13 cellular contexts compared by ENCODE assay signal in genomic region chr17:59151591-59151990, GRCh38. TPM values are rescaled to one million over a fixed set of nuclear protein-coding genes. Genes with fewer than 3 reads are reported as not detected.
A peak's percentile ranks its signal among the peaks of the same experiment; 100 is the strongest.
DNase-seq lines count a peak whose midpoint lies in the region; ATAC-seq, FAIRE-seq and TF ChIP-seq lines count a peak whose summit lies in the region.
"Had no signal": no experiment of that assay in that cellular context is flagged by ENCODE, and none has a peak within 500 bp of the region (broad histone marks: within the 10 kb centered on the region; RNA-seq: fewer than 3 reads in every experiment).

No MANE protein-coding gene starts in this region.

- H4K20me1 ChIP-seq in keratinocyte (ENCODE audit: control insufficient read depth, extremely low read depth, insufficient read depth, low read length): no peaks in the 10 kb centered on the region

- TF ChIP-seq CTCF in astrocyte of the cerebellum (IDR thresholded peaks at IDR 0.05; ENCODE audit: low read depth, low read length, missing control alignments): no peak
- TF ChIP-seq CTCF in keratinocyte (optimal IDR thresholded peaks at IDR 0.05 in 1 of 3, IDR thresholded peaks at IDR 0.05 in 1 of 3, conservative IDR thresholded peaks at IDR 0.05 in 1 of 3; ENCODE audit: extremely low read depth in 1 of 3, insufficient read depth in 2 of 3, low read length in 3 of 3): no peak

- H3K4me1 ChIP-seq in CD8-positive, alpha-beta memory T cell (ENCODE audit: insufficient read depth, low read length): peaks cover 12% of the 10 kb centered on the region
- peaks cover 21% of the 10 kb centered on the region for H3K4me1 ChIP-seq in HUES6 (ENCODE audit: control insufficient read depth, insufficient read depth, low read length)
- peaks cover 38% of the 10 kb centered on the region for H3K4me1 ChIP-seq in keratinocyte (ENCODE audit: control insufficient read depth, extremely low read depth, insufficient read depth, low read length)

- no peaks in the 10 kb centered on the region for H3K9me3 Mint-ChIP-seq in CD8-positive, alpha-beta memory T cell

- H3K9ac ChIP-seq in HUES6 (ENCODE audit: low read length): no peak overlapping the region
- H3K9ac ChIP-seq in keratinocyte (ENCODE audit: control insufficient read depth, extremely low read depth, insufficient read depth, low read length): no peak overlapping the region

- no peaks in the 10 kb centered on the region for H3K9me1 ChIP-seq in keratinocyte (ENCODE audit: control insufficient read depth, extremely low read depth, insufficient read depth, low read length)

- H3K4me3 ChIP-seq in CD8-positive, alpha-beta memory T cell (ENCODE audit: low read length): no peak overlapping the region
- H3K4me3 ChIP-seq in HUES6 (ENCODE audit: low read depth, low read length) (peak overlapping the region; percentile 24; the same call in 1 of the 2 replicates), astrocyte of the cerebellum (ENCODE audit: low read depth, low read length) (peak overlapping the region; percentile 8), keratinocyte (ENCODE audit: control insufficient read depth in 2 of 3, extremely low read depth in 1 of 3, insufficient read depth in 2 of 3, low read depth in 1 of 3, low read length in 3 of 3) (no peak overlapping the region)
- H3K4me3 ChIP-seq: mucosa of descending colon, spleen had no signal

- in situ Hi-C loops in astrocyte of the cerebellum (cut with HindIII; ENCODE audit: low sequenced_read_pairs): no loop called here

- H3K9me3 ChIP-seq in CD8-positive, alpha-beta memory T cell (ENCODE audit: low read length): no peaks in the 10 kb centered on the region
- no peaks in the 10 kb centered on the region for H3K9me3 ChIP-seq in HUES6 (ENCODE audit: control insufficient read depth, insufficient read depth, low read depth, low read length)
- H3K9me3 ChIP-seq in keratinocyte (ENCODE audit: control insufficient read depth, low read depth, low read length): no peaks in the 10 kb centered on the region
- H3K9me3 ChIP-seq: mucosa of descending colon, spleen had no signal

- no peak for ATAC-seq in HG03432 (IDR thresholded peaks at IDR 0.05; ENCODE audit: unreplicated experiment)
- no peak for ATAC-seq in HG02884 (IDR thresholded peaks at IDR 0.05; ENCODE audit: unreplicated experiment)
- ATAC-seq: mucosa of descending colon had no signal

- dilution Hi-C loops in keratinocyte (cut with MboI; ENCODE audit: extremely low pct_ligation_motif_present, low sequenced_read_pairs): no loop called here

- peaks cover 0 to 1% (median 0%) of the 10 kb centered on the region in 3 donors for H3K36me3 Mint-ChIP-seq in CD8-positive, alpha-beta memory T cell

- no peak overlapping the region for H2AFZ ChIP-seq in keratinocyte (ENCODE audit: control insufficient read depth, low read length)

- no peaks in the 10 kb centered on the region for H3K36me3 ChIP-seq in CD8-positive, alpha-beta memory T cell (ENCODE audit: insufficient read depth, low read length)
- no peaks in the 10 kb centered on the region for H3K36me3 ChIP-seq in HUES6 (ENCODE audit: control insufficient read depth, insufficient read depth, low read length)
- H3K36me3 ChIP-seq in keratinocyte (ENCODE audit: control insufficient read depth in 2 of 2, extremely low read depth in 1 of 2, insufficient read depth in 2 of 2, low read length in 2 of 2): no peaks in the 10 kb centered on the region
- H3K36me3 ChIP-seq: spleen had no signal

- DNase-seq in CD8-positive, alpha-beta memory T cell: no peak
- DNase-seq in astrocyte of the cerebellum (ENCODE audit: low read depth) (no peak), keratinocyte (ENCODE audit: low read depth, low spot score) (no peak), DMS153 (lab: John Stamatoyannopoulos, UW) (no peak), urothelium cell line (ENCODE audit: low spot score) (no peak)
- DNase-seq: activated CD8-positive, alpha-beta memory T cell treated with anti-CD3 and anti-CD28 coated beads, Interleukin-2, amount 50 U/mL, for 4 hours; cortex of kidney; H7; mucosa of descending colon; spleen had no signal

- CTCF ChIA-PET in CD8-positive, alpha-beta memory T cell (lab: Charles Lee): interaction anchor here (1.4 kb wide), 1 partner anchor 9 kb away, joined by 3 read pairs; no protein-coding TSS in a partner anchor

- peak overlapping the region; percentile 76 for H3K4me2 ChIP-seq in keratinocyte (ENCODE audit: control insufficient read depth, extremely low read depth, insufficient read depth, low read depth, low read length)

- H3K27ac Mint-ChIP-seq in CD8-positive, alpha-beta memory T cell: peak overlapping the region in 6 of 8 donors; percentile 1 to 73 (median 36)

- H3K27ac ChIP-seq in CD8-positive, alpha-beta memory T cell (ENCODE audit: low read depth, low read length): no peak overlapping the region
- H3K27ac ChIP-seq in HUES6 (ENCODE audit: low read depth, low read length): no peak overlapping the region
- H3K27ac ChIP-seq in keratinocyte (ENCODE audit: control insufficient read depth, insufficient read depth, low read length): peak overlapping the region; percentile 32
- H3K27ac ChIP-seq: spleen had no signal

- H3K27me3 ChIP-seq in CD8-positive, alpha-beta memory T cell (ENCODE audit: insufficient read depth, low read length, poor library complexity, severe bottlenecking): no peaks in the 10 kb centered on the region
- H3K27me3 ChIP-seq in HUES6 (ENCODE audit: control insufficient read depth, insufficient read depth, low read length) (no peaks in the 10 kb centered on the region), keratinocyte (ENCODE audit: control insufficient read depth, extremely low read depth, insufficient read depth, low read length) (no peaks in the 10 kb centered on the region)
- H3K27me3 ChIP-seq: spleen had no signal

- H3K4me1 Mint-ChIP-seq in CD8-positive, alpha-beta memory T cell: peaks cover 34 to 68% (median 58%) of the 10 kb centered on the region in 3 donors

- H3K4me3 Mint-ChIP-seq in CD8-positive, alpha-beta memory T cell: peak overlapping the region in 5 of 7 donors; percentile 3 to 71 (median 10)

- peaks cover 82% of the 10 kb centered on the region for H3K79me2 ChIP-seq in keratinocyte (ENCODE audit: control insufficient read depth, insufficient read depth, low read length)

- POLR2A ChIA-PET in CD8-positive, alpha-beta memory T cell (lab: Charles Lee): interaction anchor here (0.6 kb wide), 1 partner anchor 793 kb away, joined by 4 read pairs; no protein-coding TSS in a partner anchor

- no peaks in the 10 kb centered on the region for H3K27me3 Mint-ChIP-seq in CD8-positive, alpha-beta memory T cell

- FAIRE-seq in keratinocyte (lab: Jason Lieb, UNC): no peak
- FAIRE-seq in urothelium cell line (lab: Jason Lieb, UNC): no peak

RNA-seq across cellular contexts. Expression of gene SKA2, which starts 3.4 kb away (rescaled TPM):
- total RNA-seq in CD8-positive, alpha-beta memory T cell: 10 to 100 TPM; 55.8 to 60.0 TPM
- polyA plus RNA-seq in CD8-positive, alpha-beta memory T cell: 30.7 TPM
- 18.4 to 52.8 TPM (median 37.1 TPM) in 3 replicates for polyA plus RNA-seq in keratinocyte
- 33.5 TPM for polyA plus RNA-seq in keratinocyte (2011; ENCODE audit: low read depth)
- polyA plus RNA-seq in keratinocyte (2011; cell fraction: cytosol; rRNA removed): 28.7 and 39.2 TPM in 2 replicates
- polyA plus RNA-seq in keratinocyte (2011; cell fraction: nucleus; rRNA removed): 7.6 and 10.1 TPM in 2 replicates
- 21.1 and 87.4 TPM in 2 replicates for polyA plus RNA-seq in keratinocyte (2012; ENCODE audit: low replicate concordance)
- polyA minus RNA-seq in keratinocyte: 7.3 to 23.7 TPM (median 7.8 TPM) in 3 replicates
- 8.4 TPM for polyA minus RNA-seq in keratinocyte (2011; cell fraction: cytosol; rRNA and poly(A)+ RNA removed)
- 2.1 and 7.4 TPM in 2 replicates for polyA minus RNA-seq in keratinocyte (2011; cell fraction: nucleus; rRNA and poly(A)+ RNA removed)

RNA-seq across cellular contexts. Expression of gene PRR11, which starts 4.0 kb away (rescaled TPM):
- total RNA-seq in CD8-positive, alpha-beta memory T cell: 10 to 100 TPM; 35.6 to 36.3 TPM
- 1.2 TPM for polyA plus RNA-seq in CD8-positive, alpha-beta memory T cell
- 15.2 to 48.6 TPM (median 40.1 TPM) in 3 replicates for polyA plus RNA-seq in keratinocyte
- 1.7 TPM for polyA plus RNA-seq in keratinocyte (2011; ENCODE audit: low read depth)
- polyA plus RNA-seq in keratinocyte (2011; cell fraction: cytosol; rRNA removed): 17.3 and 22.3 TPM in 2 replicates
- 8.6 and 10.0 TPM in 2 replicates for polyA plus RNA-seq in keratinocyte (2011; cell fraction: nucleus; rRNA removed)
- 0.63 and 44.4 TPM in 2 replicates for polyA plus RNA-seq in keratinocyte (2012; ENCODE audit: low replicate concordance)
- 17.8 to 38.3 TPM (median 26.6 TPM) in 3 replicates for polyA minus RNA-seq in keratinocyte
- polyA minus RNA-seq in keratinocyte (2011; cell fraction: cytosol; rRNA and poly(A)+ RNA removed): 11.5 TPM
- polyA minus RNA-seq in keratinocyte (2011; cell fraction: nucleus; rRNA and poly(A)+ RNA removed): 5.2 and 6.7 TPM in 2 replicates

RNA-seq across cellular contexts. Expression of gene TRIM37, which starts 44.9 kb away (rescaled TPM):
- total RNA-seq in CD8-positive, alpha-beta memory T cell: 10 to 100 TPM; 27.7 to 30.6 TPM
- 11.4 TPM for polyA plus RNA-seq in CD8-positive, alpha-beta memory T cell
- polyA plus RNA-seq in keratinocyte: 17.3 to 26.4 TPM (median 24.4 TPM) in 3 replicates
- 40.0 TPM for polyA plus RNA-seq in keratinocyte (2011; ENCODE audit: low read depth)
- polyA plus RNA-seq in keratinocyte (2011; cell fraction: cytosol; rRNA removed): 17.3 and 28.3 TPM in 2 replicates
- 24.9 and 31.5 TPM in 2 replicates for polyA plus RNA-seq in keratinocyte (2011; cell fraction: nucleus; rRNA removed)
- polyA plus RNA-seq in keratinocyte (2012; ENCODE audit: low replicate concordance): 12.8 and 18.3 TPM in 2 replicates
- polyA minus RNA-seq in keratinocyte: 24.6 to 94.5 TPM (median 60.1 TPM) in 3 replicates
- polyA minus RNA-seq in keratinocyte (2011; cell fraction: cytosol; rRNA and poly(A)+ RNA removed): 22.1 TPM
- polyA minus RNA-seq in keratinocyte (2011; cell fraction: nucleus; rRNA and poly(A)+ RNA removed): 27.5 and 34.1 TPM in 2 replicates

RNA-seq across cellular contexts. Expression of gene SMG8, which starts 58.2 kb away (rescaled TPM):
- total RNA-seq in CD8-positive, alpha-beta memory T cell: 10 to 100 TPM; 24.7 to 25.1 TPM
- polyA plus RNA-seq in CD8-positive, alpha-beta memory T cell: 12.8 TPM
- 15.9 to 20.5 TPM (median 18.1 TPM) in 3 replicates for polyA plus RNA-seq in keratinocyte
- polyA plus RNA-seq in keratinocyte (2011; ENCODE audit: low read depth): 15.0 TPM
- polyA plus RNA-seq in keratinocyte (2011; cell fraction: cytosol; rRNA removed): 5.6 and 10.4 TPM in 2 replicates
- polyA plus RNA-seq in keratinocyte (2011; cell fraction: nucleus; rRNA removed): 26.5 and 29.8 TPM in 2 replicates
- 12.4 and 13.9 TPM in 2 replicates for polyA plus RNA-seq in keratinocyte (2012; ENCODE audit: low replicate concordance)
- polyA minus RNA-seq in keratinocyte: 13.7 to 24.9 TPM (median 19.9 TPM) in 3 replicates
- polyA minus RNA-seq in keratinocyte (2011; cell fraction: cytosol; rRNA and poly(A)+ RNA removed): 8.2 TPM
- 24.4 and 33.7 TPM in 2 replicates for polyA minus RNA-seq in keratinocyte (2011; cell fraction: nucleus; rRNA and poly(A)+ RNA removed)

Comparison
In these comparisons a context has a peak if more than half of its experiments do, and no peak if none do; other contexts are left out.
1. H3K4me3 ChIP-seq: peak in HUES6 (single experiment) and astrocyte of the cerebellum (single experiment); none in CD8-positive, alpha-beta memory T cell (single experiment) and keratinocyte (0 of 3).